Comparison of ENCODE assay signal across 2 cellular contexts in genomic region chr5:176545737-176546509, GRCh38.
TF ChIP-seq lines count a peak whose summit lies in the region.

No MANE protein-coding gene starts in this region.

TF ChIP-seq in A549, 52 proteins besides CTCF, POLR2A, EP300 and RAD21 (continued from another document):
- TF ChIP-seq KDM5A (IDR thresholded peaks at IDR 0.05) (no peak), CHD4 (IDR thresholded peaks at IDR 0.05; ENCODE audit: borderline replicate concordance) (no peak), SMC3 (IDR thresholded peaks at IDR 0.05) (no peak), FOSL2 (IDR thresholded peaks at IDR 0.05) (no peak), FOSL2 (CRISPR knock-in tag; IDR thresholded peaks at IDR 0.05) (peak; percentile 41; the same call in 1 of the 2 replicates), TP53 (CRISPR knock-in tag; IDR thresholded peaks at IDR 0.05) (no peak), RCOR1 (IDR thresholded peaks at IDR 0.05; ENCODE audit: low read depth, low read length) (no peak), MAZ (IDR thresholded peaks at IDR 0.05; ENCODE audit: borderline replicate concordance, low read depth, low read length) (no peak)

TF ChIP-seq in WTC11, 78 proteins besides CTCF, POLR2A, EP300 and RAD21:
- no peak for TF ChIP-seq HMGXB4 (CRISPR knock-in tag; IDR thresholded peaks at IDR 0.05)
- no peak for TF ChIP-seq ZNF121 (CRISPR knock-in tag; IDR thresholded peaks at IDR 0.05)
- no peak for TF ChIP-seq PREB (CRISPR knock-in tag; IDR thresholded peaks at IDR 0.05; ENCODE audit: borderline replicate concordance)
- no peak for TF ChIP-seq E2F1 (CRISPR knock-in tag; IDR thresholded peaks at IDR 0.05)
- peak; percentile 51; the same call in 1 of the 2 replicates for TF ChIP-seq GABPB1 (CRISPR knock-in tag; IDR thresholded peaks at IDR 0.05)
- no peak for TF ChIP-seq ARID4B (CRISPR knock-in tag; IDR thresholded peaks at IDR 0.05; ENCODE audit: borderline replicate concordance)
- no peak for TF ChIP-seq ATF6 (CRISPR knock-in tag; IDR thresholded peaks at IDR 0.05)
